Comparison of ENCODE assay signal across 9 cellular contexts in the genomic region with DNA sequence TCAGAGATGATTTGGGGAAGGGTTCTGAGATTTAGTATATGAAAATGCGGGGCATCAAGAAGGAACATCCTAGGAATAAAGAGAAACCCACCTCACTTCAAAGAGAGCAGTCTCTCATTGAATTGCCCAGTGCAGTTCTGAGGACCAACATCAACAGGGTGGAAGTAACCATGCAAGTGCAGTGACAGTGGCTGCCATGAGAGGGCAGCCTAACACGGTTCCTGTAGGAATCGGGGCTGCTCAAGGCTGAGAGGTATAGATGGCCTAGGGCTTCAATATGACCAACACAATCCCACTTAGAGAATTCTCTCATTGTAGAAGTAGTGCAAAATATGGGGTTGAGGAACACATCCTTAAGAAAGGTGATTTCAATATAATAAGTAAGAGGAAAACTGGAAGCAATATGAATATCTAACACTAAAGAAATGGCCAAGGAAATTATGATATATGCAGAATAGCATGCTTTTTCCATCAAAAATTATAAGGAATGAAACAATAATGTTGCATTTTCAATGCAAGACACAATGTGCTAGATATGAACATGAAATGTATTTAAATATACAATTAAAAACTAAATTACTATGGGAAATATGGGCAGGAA. TPM values are rescaled to one million over a fixed set of nuclear protein-coding genes. Genes with fewer than 3 reads are reported as not detected.
A peak's percentile ranks its signal among the peaks of the same experiment; 100 is the strongest.
DNase-seq lines count a peak whose midpoint lies in the region; ATAC-seq, FAIRE-seq and TF ChIP-seq lines count a peak whose summit lies in the region.
"Had no signal": no experiment of that assay in that cellular context is flagged by ENCODE, and none has a peak within 500 bp of the region (broad histone marks: within the 10 kb centered on the region; RNA-seq: fewer than 3 reads in every experiment).

No MANE protein-coding gene starts in this region.

- no peaks in the 10 kb centered on the region for H3K4me1 ChIP-seq in aorta (ENCODE audit: control insufficient read depth in 1 of 2, insufficient read depth in 2 of 2, low read length in 2 of 2)

- H3K27me3 Mint-ChIP-seq in activated T-helper 1 cell treated with anti-CD3 and anti-CD28 coated beads, Interleukin-12 subunit alpha, Interleukin-12 subunit beta, Interleukin-2, Interleukin-4 antibody, amounts not matched to agents 30 ng/mL and 10 ng/mL and 1 ng/mL, durations not matched to agents 14 hours and 24 hours and 36 hours (ENCODE audit: insufficient read depth) = peaks cover 8% of the 10 kb centered on the region
- peaks cover 28% of the 10 kb centered on the region for H3K27me3 Mint-ChIP-seq in osteocyte (ENCODE audit: unreplicated experiment)

- H3K27ac ChIP-seq in aorta (ENCODE audit: low read depth in 1 of 2, low read length in 2 of 2) = no peak overlapping the region

- H3K4me1 Mint-ChIP-seq in activated T-helper 1 cell treated with anti-CD3 and anti-CD28 coated beads, Interleukin-12 subunit alpha, Interleukin-12 subunit beta, Interleukin-2, Interleukin-4 antibody, amounts not matched to agents 30 ng/mL and 10 ng/mL and 1 ng/mL, durations not matched to agents 14 hours and 24 hours and 36 hours (ENCODE audit: low read depth) = no peaks in the 10 kb centered on the region
- H3K4me1 Mint-ChIP-seq in osteocyte (ENCODE audit: unreplicated experiment) = peaks cover 2% of the 10 kb centered on the region

- peaks cover 1% of the 10 kb centered on the region for H3K9me3 ChIP-seq in aorta (ENCODE audit: control insufficient read depth, low read length)

- WGBS in aorta, 2 donors = 0 to 3% methylated on average over 3 of the region's 3 CpGs

- peak; percentile 97 for TF ChIP-seq CTCF in osteocyte (IDR thresholded peaks at IDR 0.05)

- peak; percentile 78 for DNase-seq in D341Med (ENCODE audit: low spot score)
- DNase-seq in OCI-M1 (lab: John Stamatoyannopoulos, UW) = peak; percentile 85
- DNase-seq in activated T-helper 1 cell treated with anti-CD3 and anti-CD28 coated beads, Interleukin-12 subunit alpha, Interleukin-12 subunit beta, Interleukin-2, Interleukin-4 antibody, amounts not matched to agents 30 ng/mL and 10 ng/mL and 1 ng/mL, durations not matched to agents 14 hours and 24 hours and 36 hours (ENCODE audit: low spot score) = peak; percentile 26
- peak; percentile 33 to 45 for DNase-seq in frontal cortex (ENCODE audit: low spot score in 2 of 2)
- DNase-seq in osteocyte (ENCODE audit: extremely low spot score, unreplicated experiment) = no peak
- peak; percentile 58 to 85 for DNase-seq in aorta

- H3K4me3 ChIP-seq in aorta (ENCODE audit: low read length in 2 of 2) = no peak overlapping the region

- no peaks in the 10 kb centered on the region for H3K36me3 Mint-ChIP-seq in activated T-helper 1 cell treated with anti-CD3 and anti-CD28 coated beads, Interleukin-12 subunit alpha, Interleukin-12 subunit beta, Interleukin-2, Interleukin-4 antibody, amounts not matched to agents 30 ng/mL and 10 ng/mL and 1 ng/mL, durations not matched to agents 14 hours and 24 hours and 36 hours (ENCODE audit: low read depth)
- no peaks in the 10 kb centered on the region for H3K36me3 Mint-ChIP-seq in osteocyte (ENCODE audit: unreplicated experiment)

- peak; percentile 99 for ATAC-seq in GM19395 (IDR thresholded peaks at IDR 0.05; ENCODE audit: unreplicated experiment)
- ATAC-seq in HG03469 (IDR thresholded peaks at IDR 0.05; ENCODE audit: unreplicated experiment) = peak; percentile 91
- ATAC-seq in aorta (ENCODE audit: low FRiP score) = peak; percentile 73

- no peak overlapping the region for H3K27ac Mint-ChIP-seq in activated T-helper 1 cell treated with anti-CD3 and anti-CD28 coated beads, Interleukin-12 subunit alpha, Interleukin-12 subunit beta, Interleukin-2, Interleukin-4 antibody, amounts not matched to agents 30 ng/mL and 10 ng/mL and 1 ng/mL, durations not matched to agents 14 hours and 24 hours and 36 hours
- H3K27ac Mint-ChIP-seq in osteocyte (ENCODE audit: unreplicated experiment) = no peak overlapping the region
- H3K27ac Mint-ChIP-seq: dendritic cell treated with granulocyte-macrophage colony-stimulating factor and Interleukin-4, amounts not matched to agents 40 ng/mL and 50 ng/mL, for 4 days had no signal

- intact Hi-C loops in activated T-helper 1 cell treated with anti-CD3 and anti-CD28 coated beads, Interleukin-12 subunit alpha, Interleukin-12 subunit beta, Interleukin-2, Interleukin-4 antibody, amounts not matched to agents 30 ng/mL and 10 ng/mL and 1 ng/mL, durations not matched to agents 14 hours and 24 hours and 36 hours (cut with micrococcal nuclease) = loop anchor here (1.0 to 5.0 kb wide), 4 partner anchors 176 to 513 kb away; no protein-coding TSS in a partner anchor
- intact Hi-C loops in aorta (cut with DNase I) = loop anchor here (2.0 to 10.0 kb wide), 6 partner anchors 173 to 515 kb away; no protein-coding TSS in a partner anchor

- FAIRE-seq in frontal cortex (lab: Jason Lieb, UNC) = no peak

- no peaks in the 10 kb centered on the region for H3K36me3 ChIP-seq in aorta (ENCODE audit: control insufficient read depth in 1 of 2, insufficient read depth in 2 of 2, low read length in 1 of 2)

- H3K4me3 Mint-ChIP-seq in activated T-helper 1 cell treated with anti-CD3 and anti-CD28 coated beads, Interleukin-12 subunit alpha, Interleukin-12 subunit beta, Interleukin-2, Interleukin-4 antibody, amounts not matched to agents 30 ng/mL and 10 ng/mL and 1 ng/mL, durations not matched to agents 14 hours and 24 hours and 36 hours = no peak overlapping the region
- no peak overlapping the region for H3K4me3 Mint-ChIP-seq in osteocyte (ENCODE audit: unreplicated experiment)
- H3K4me3 Mint-ChIP-seq: dendritic cell treated with granulocyte-macrophage colony-stimulating factor and Interleukin-4, amounts not matched to agents 40 ng/mL and 50 ng/mL, for 4 days had no signal

- H3K27me3 ChIP-seq in aorta (ENCODE audit: control insufficient read depth in 1 of 2, insufficient read depth in 2 of 2, low read length in 1 of 2) = no peaks in the 10 kb centered on the region

- H3K9me3 Mint-ChIP-seq in activated T-helper 1 cell treated with anti-CD3 and anti-CD28 coated beads, Interleukin-12 subunit alpha, Interleukin-12 subunit beta, Interleukin-2, Interleukin-4 antibody, amounts not matched to agents 30 ng/mL and 10 ng/mL and 1 ng/mL, durations not matched to agents 14 hours and 24 hours and 36 hours = no peaks in the 10 kb centered on the region
- H3K9me3 Mint-ChIP-seq in osteocyte (ENCODE audit: unreplicated experiment) = no peaks in the 10 kb centered on the region
- H3K9me3 Mint-ChIP-seq: dendritic cell treated with granulocyte-macrophage colony-stimulating factor and Interleukin-4, amounts not matched to agents 40 ng/mL and 50 ng/mL, for 4 days had no signal

RNA-seq across cellular contexts. Expression of gene ARRDC4, which starts 51.1 kb away (rescaled TPM):
- 1.3 and 1.5 TPM in 2 replicates for total RNA-seq in activated T-helper 1 cell treated with anti-CD3 and anti-CD28 coated beads, Interleukin-12 subunit alpha, Interleukin-12 subunit beta, Interleukin-2, Interleukin-4 antibody, amounts not matched to agents 30 ng/mL and 10 ng/mL and 1 ng/mL, durations not matched to agents 14 hours and 24 hours and 36 hours
- total RNA-seq in frontal cortex (40.4 TPM), osteocyte (14.9 and 15.3 TPM in 2 replicates), aorta (10 to 100 TPM; 19.1 to 24.5 TPM)
- 10 to 100 TPM in 1 of 2 donors, 1 to 10 TPM in 1; 3.1 to 27.2 TPM for polyA plus RNA-seq in aorta
